Comparison of ENCODE assay signal across 17 cellular contexts in the genomic region with DNA sequence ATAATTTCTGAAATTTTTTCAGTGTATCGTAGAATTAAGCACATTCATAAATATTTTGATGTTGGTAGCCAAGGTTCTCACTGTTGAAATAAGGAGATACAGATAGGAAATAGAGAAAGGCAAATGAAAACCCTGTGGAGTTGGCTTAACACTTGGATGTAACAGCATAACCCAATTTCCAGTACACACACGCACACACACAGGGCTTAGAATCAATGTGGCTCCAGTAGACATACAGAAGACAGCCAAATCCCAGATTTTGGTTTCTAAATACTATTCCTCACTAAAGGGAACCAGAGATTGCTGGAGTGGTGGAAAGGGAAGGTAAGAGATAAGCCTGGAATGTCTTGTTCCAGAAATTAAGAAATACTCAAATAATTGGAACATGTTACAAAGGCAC. TPM values are rescaled to one million over a fixed set of nuclear protein-coding genes. Genes with fewer than 3 reads are reported as not detected.
DNase-seq lines count a peak whose midpoint lies in the region; ATAC-seq and TF ChIP-seq lines count a peak whose summit lies in the region.
"Had no signal": no experiment of that assay in that cellular context is flagged by ENCODE, and none has a peak within 500 bp of the region (broad histone marks: within the 10 kb centered on the region; RNA-seq: fewer than 3 reads in every experiment).

No MANE protein-coding gene starts in this region.

- H3K9me3 ChIP-seq in left ventricle myocardium inferior (replicated peaks) (no peaks in the 10 kb centered on the region), right cardiac atrium (ENCODE audit: control insufficient read depth, low read length) (no peaks in the 10 kb centered on the region)
- H3K9me3 ChIP-seq: BLaER1 treated with 17β-estradiol and CSF1 and Interleukin-3, amounts not matched to agents 10 nM and 100 nM had no signal

- ATAC-seq in left ventricle myocardium superior (peak; percentile 69), right cardiac atrium (peak; percentile 14 to 61), HG02588 (IDR thresholded peaks at IDR 0.05; ENCODE audit: unreplicated experiment) (no peak)
- ATAC-seq: CD8-positive, alpha-beta T cell; GM23338; HCT116; HepG2 had no signal

- H3K4me3 ChIP-seq in left ventricle myocardium inferior, result no peak overlapping the region
- H3K4me3 ChIP-seq in right cardiac atrium (ENCODE audit: low read length), result no peak overlapping the region
- H3K4me3 ChIP-seq: BLaER1 treated with 17β-estradiol and CSF1 and Interleukin-3, amounts not matched to agents 10 nM and 100 nM; GM23338 had no signal

- TF ChIP-seq CTCF in left ventricle myocardium inferior (IDR thresholded peaks at IDR 0.05; ENCODE audit: borderline replicate concordance), result no peak

- H3K36me3 ChIP-seq in left ventricle myocardium inferior, result no peaks in the 10 kb centered on the region

- H3K27ac ChIP-seq in left ventricle myocardium inferior (replicated peaks) (no peak overlapping the region), right cardiac atrium (ENCODE audit: low read length) (no peak overlapping the region)
- H3K27ac ChIP-seq: BLaER1 treated with 17β-estradiol and CSF1 and Interleukin-3, amounts not matched to agents 10 nM and 100 nM had no signal

- 74% methylated on average over 2 of the region's 2 CpGs for WGBS in right cardiac atrium

- intact Hi-C loops in left ventricle myocardium superior (cut with micrococcal nuclease), result no loop called here
- intact Hi-C loops in left ventricle myocardium inferior (cut with micrococcal nuclease), result no loop called here
- intact Hi-C loops in right cardiac atrium (cut with DNase I), result loop anchor here in 1 of 4 donors (10.0 kb wide), 1 partner anchor 51 kb away; a partner anchor contains a TSS

- H3K27me3 ChIP-seq in left ventricle myocardium inferior (ENCODE audit: low read depth) (no peaks in the 10 kb centered on the region), right cardiac atrium (ENCODE audit: control insufficient read depth, insufficient read depth) (no peaks in the 10 kb centered on the region)
- H3K27me3 ChIP-seq: BLaER1 treated with 17β-estradiol and CSF1 and Interleukin-3, amounts not matched to agents 10 nM and 100 nM had no signal

- DNase-seq in left ventricle myocardium superior, result no peak
- DNase-seq in left ventricle myocardium inferior, result no peak
- peak; percentile 60 for DNase-seq in cerebellar cortex (ENCODE audit: low spot score)
- no peak for DNase-seq in right cardiac atrium
- DNase-seq in NCI-H1417 treated with DMSO at 0.1 percent for 48 hours (lab: John Stamatoyannopoulos, UW), result no peak
- DNase-seq: Calu3; CD8-positive, alpha-beta T cell; DMS79 treated with DMSO at 0.1 percent for 48 hours; H7; HFFc6 had no signal

- H3K4me1 ChIP-seq in left ventricle myocardium inferior (peaks cover 45% of the 10 kb centered on the region), right cardiac atrium (ENCODE audit: control insufficient read depth, insufficient read depth, low read length) (peaks cover 4% of the 10 kb centered on the region)

RNA-seq across cellular contexts. Expression of a gene that starts 54.4 kb away (rescaled TPM):
- total RNA-seq in left ventricle myocardium superior (12.5 TPM), left ventricle myocardium inferior (10.1 TPM), right cardiac atrium (10 to 100 TPM in 1 of 4 donors, 1 to 10 TPM in 3; 8.3 to 12.0 (median 9.5) TPM)
- 2.8 TPM for polyA plus RNA-seq in right cardiac atrium
- total RNA-seq: B cell; CD8-positive, alpha-beta T cell had no signal
- polyA plus RNA-seq: IgD-negative memory B cell had no signal
